Comparison of ENCODE assay signal across 1 cellular context in genomic region chr12:25585662-25586061, GRCh38.
TF ChIP-seq lines count a peak whose summit lies in the region.

No MANE protein-coding gene starts in this region.

TF ChIP-seq in HepG2, 621 proteins besides CTCF, POLR2A, EP300 and RAD21 (continued from another document):
- TF ChIP-seq, protein P1, sequence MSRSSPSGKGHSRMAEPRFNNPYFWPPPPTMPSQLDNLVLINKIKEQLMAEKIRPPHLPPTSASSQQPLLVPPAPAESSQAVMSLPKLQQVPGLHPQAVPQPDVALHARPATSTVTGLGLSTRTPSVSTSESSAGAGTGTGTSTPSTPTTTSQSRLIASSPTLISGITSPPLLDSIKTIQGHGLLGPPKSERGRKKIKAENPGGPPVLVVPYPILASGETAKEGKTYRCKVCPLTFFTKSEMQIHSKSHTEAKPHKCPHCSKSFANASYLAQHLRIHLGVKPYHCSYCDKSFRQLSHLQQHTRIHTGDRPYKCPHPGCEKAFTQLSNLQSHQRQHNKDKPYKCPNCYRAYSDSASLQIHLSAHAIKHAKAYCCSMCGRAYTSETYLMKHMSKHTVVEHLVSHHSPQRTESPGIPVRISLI (CRISPR knock-in tag; IDR thresholded peaks at IDR 0.05; ENCODE audit: borderline replicate concordance), result no peak
- TF ChIP-seq EHMT2 (IDR thresholded peaks at IDR 0.05; ENCODE audit: borderline replicate concordance, low read depth, low read length), result no peak
- no peak for TF ChIP-seq BRF2 (CRISPR knock-in tag; IDR thresholded peaks at IDR 0.05)
- no peak for TF ChIP-seq ZNF124 (CRISPR knock-in tag; IDR thresholded peaks at IDR 0.05)
- no peak for TF ChIP-seq ZNF687 (CRISPR knock-in tag; IDR thresholded peaks at IDR 0.05)
- TF ChIP-seq TEF (CRISPR knock-in tag; IDR thresholded peaks at IDR 0.05), result no peak
- no peak for TF ChIP-seq HNRNPL (IDR thresholded peaks at IDR 0.05; ENCODE audit: low read depth, low read length)
- no peak for TF ChIP-seq AKAP8 (CRISPR knock-in tag; IDR thresholded peaks at IDR 0.05)
- no peak for TF ChIP-seq REPIN1 (CRISPR knock-in tag; IDR thresholded peaks at IDR 0.05; ENCODE audit: borderline replicate concordance, low read depth)
- TF ChIP-seq KLF15 (CRISPR knock-in tag; IDR thresholded peaks at IDR 0.05; ENCODE audit: borderline replicate concordance), result no peak
- no peak for TF ChIP-seq SNAPC2 (CRISPR knock-in tag; IDR thresholded peaks at IDR 0.05)
- no peak for TF ChIP-seq ZNF367 (CRISPR knock-in tag; IDR thresholded peaks at IDR 0.05; ENCODE audit: borderline replicate concordance)
- no peak for TF ChIP-seq ZNF30 (CRISPR knock-in tag; IDR thresholded peaks at IDR 0.05)
